In the genomic region with DNA sequence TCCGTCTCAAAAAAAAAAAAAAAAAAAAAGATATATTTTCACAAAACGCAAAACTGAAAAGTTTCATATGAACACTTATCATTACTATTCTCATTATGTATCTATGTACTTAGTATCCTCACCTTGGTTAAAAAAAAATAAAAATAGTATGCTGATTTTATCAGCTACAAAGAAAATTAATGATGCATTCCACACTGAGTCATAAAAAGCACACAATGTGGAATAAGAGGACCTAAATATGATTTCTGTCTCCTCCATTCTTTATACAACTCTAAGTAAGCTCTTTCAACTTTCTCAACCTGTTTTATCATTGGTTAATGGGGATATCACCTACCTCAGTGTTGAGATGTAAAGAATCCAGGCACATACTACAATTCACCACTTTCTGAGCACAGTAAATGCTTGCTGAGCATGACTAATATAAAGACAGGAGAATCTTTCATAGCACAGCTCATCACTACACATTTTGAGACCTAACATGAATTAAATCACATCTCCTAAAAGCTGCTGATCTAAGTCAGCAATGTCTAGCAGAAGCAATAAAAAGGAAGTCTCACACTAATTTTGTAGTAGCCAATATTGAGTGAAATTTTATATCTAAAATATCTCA, we compare ENCODE assay signal across 8 cellular contexts. TPM values are rescaled to one million over a fixed set of nuclear protein-coding genes. Genes with fewer than 3 reads are reported as not detected.
DNase-seq lines count a peak whose midpoint lies in the region; ATAC-seq, FAIRE-seq and TF ChIP-seq lines count a peak whose summit lies in the region.

No MANE protein-coding gene starts in this region.

- H3K9ac ChIP-seq in GM12878 (ENCODE audit: control insufficient read depth, insufficient read depth, low read length): no peak overlapping the region

- H3K4me3 ChIP-seq in GM12878 (peak overlapping the region; percentile 96), uterus (no peak overlapping the region)

- in situ Hi-C loops in GM12878 (cut with MboI): no loop called here

- H3K79me2 ChIP-seq in GM12878 (ENCODE audit: control insufficient read depth, insufficient read depth, low read length): peaks cover 40% of the 10 kb centered on the region

- no peak for FAIRE-seq in GM12878 (lab: Jason Lieb, UNC)

- no peak for TF ChIP-seq RAD21 in GM12878 (IDR thresholded peaks at IDR 0.05; ENCODE audit: insufficient read depth, low read depth, low read length)

- RAD21 ChIA-PET in GM12878 (lab: Charles Lee; ENCODE audit: unreplicated experiment): interaction anchor here (0.7 to 2.5 kb wide), 5 partner anchors 9 to 1015 kb away, joined by 3 to 13 read pairs (median 4); no protein-coding TSS in a partner anchor

- SMC1A ChIA-PET in GM12878 (lab: Charles Lee; ENCODE audit: uncharacterized antibody, unreplicated experiment): interaction anchor here (0.6 to 2.7 kb wide), 14 partner anchors 9 to 418 kb away, joined by 3 to 18 read pairs (median 4); no protein-coding TSS in a partner anchor

- H3K27ac ChIP-seq in GM12878 (ENCODE audit: control insufficient read depth, insufficient read depth) (no peak overlapping the region), uterus (no peak overlapping the region)

- BruUV-seq in GM12878 (replicated peaks; lab: Mats Ljungman, UMichigan): no TSS peak

- peak; percentile 9 for ATAC-seq in GM12878
- ATAC-seq in HG03039 (IDR thresholded peaks at IDR 0.05; ENCODE audit: unreplicated experiment): no peak
- ATAC-seq in HG03571 (IDR thresholded peaks at IDR 0.05; ENCODE audit: unreplicated experiment): no peak

- peaks cover 9% of the 10 kb centered on the region for H3K27me3 Mint-ChIP-seq in nephron progenitor cell (ENCODE audit: low read depth, poor library complexity)

- peaks cover 0 to 4% of the 10 kb centered on the region in 2 experiments; a peak in 1 of 4 replicates for H3K27me3 ChIP-seq in GM12878 (replicated peaks in 1 of 2; ENCODE audit: control insufficient read depth in 2 of 2, insufficient read depth in 2 of 2, low read length in 1 of 2)
- H3K27me3 ChIP-seq in uterus: no peaks in the 10 kb centered on the region

- CTCF ChIA-PET in GM12878 (lab: Yijun Ruan, JAX): interaction anchor here (0.6 to 3.0 kb wide), 11 partner anchors 10 to 728 kb away, joined by 3 to 28 read pairs (median 4); no protein-coding TSS in a partner anchor

- H3K36me3 Mint-ChIP-seq in nephron progenitor cell (ENCODE audit: low read depth): peaks cover 5% of the 10 kb centered on the region

- POLR2A ChIA-PET in GM12878 (lab: Charles Lee): interaction anchor here (0.7 to 1.4 kb wide), 4 partner anchors 54 to 168 kb away, joined by 3 to 4 read pairs (median 4); no protein-coding TSS in a partner anchor

- H3K4me1 Mint-ChIP-seq in nephron progenitor cell: peaks cover 50% of the 10 kb centered on the region

- peak overlapping the region; percentile 65 for H3K4me2 ChIP-seq in GM12878 (ENCODE audit: control insufficient read depth, insufficient read depth)

- DNase-seq in ELR (ENCODE audit: low read depth): peak; percentile 56
- DNase-seq in HS-5 (ENCODE audit: low read depth): peak; percentile 13
- DNase-seq in GM12878 (ENCODE audit: low read depth, low spot score): no peak
- DNase-seq in nephron progenitor cell: no peak
- no peak for DNase-seq in stimulated activated CD4-positive, alpha-beta T cell treated with anti-CD3 and anti-CD28 coated beads, Interleukin-2, amount 100 ng/mL, for 48 hours
- no peak for DNase-seq in uterus

- 77% methylated on average over 1 of the region's 2 CpGs for WGBS in GM12878 (ENCODE audit: insufficient coverage, insufficient replicate concordance, low lambda C conversion rate, missing lambda C conversion rate)

- intact Hi-C loops in GM12878 (cut with micrococcal nuclease; ENCODE audit: unreplicated experiment) (no loop called here), uterus (cut with DNase I; ENCODE audit: low total_unique reads) (no loop called here)

- H3K9me3 Mint-ChIP-seq in nephron progenitor cell: no peaks in the 10 kb centered on the region

- H3K36me3 ChIP-seq in GM12878 (ENCODE audit: control insufficient read depth in 2 of 2, insufficient read depth in 2 of 2, low read length in 1 of 2) (no peaks in the 10 kb centered on the region), uterus (no peaks in the 10 kb centered on the region)

- TF ChIP-seq POLR2A in GM12878 (IDR thresholded peaks at IDR 0.05; ENCODE audit: low read depth, low read length) (no peak), uterus (IDR thresholded peaks at IDR 0.05) (no peak)

- peaks cover 19% of the 10 kb centered on the region for H3K4me1 ChIP-seq in GM12878 (ENCODE audit: control insufficient read depth, insufficient read depth, low read length)
- H3K4me1 ChIP-seq in uterus: no peaks in the 10 kb centered on the region

- H3K27ac Mint-ChIP-seq in nephron progenitor cell: no peak overlapping the region

- no peak for TF ChIP-seq EP300 in GM12878 (IDR thresholded peaks at IDR 0.05; ENCODE audit: borderline replicate concordance in 1 of 2, control insufficient read depth in 1 of 2, low read depth in 2 of 2, low read length in 2 of 2)

- no peaks in the 10 kb centered on the region for H4K20me1 ChIP-seq in GM12878 (ENCODE audit: control insufficient read depth, insufficient read depth)

- TF ChIP-seq CTCF in GM12878 (IDR thresholded peaks at IDR 0.05 in 2 of 3, conservative IDR thresholded peaks at IDR 0.05 in 1 of 3; ENCODE audit: control insufficient read depth in 2 of 3, extremely low read depth in 1 of 3, insufficient read depth in 1 of 3, low read depth in 3 of 3, low read length in 3 of 3) (no peak), nephron progenitor cell (IDR thresholded peaks at IDR 0.05) (no peak), uterus (IDR thresholded peaks at IDR 0.05) (no peak)

- H3K9me3 ChIP-seq in GM12878 (replicated peaks; ENCODE audit: control insufficient read depth, insufficient read depth, low read length) (no peaks in the 10 kb centered on the region; the same call in 2 of the 3 replicates), uterus (no peaks in the 10 kb centered on the region)

- H3K4me3 Mint-ChIP-seq in nephron progenitor cell: peak overlapping the region; percentile 100

- no peak overlapping the region for H2AFZ ChIP-seq in GM12878 (ENCODE audit: control insufficient read depth, low read depth, low read length)

TF ChIP-seq in GM12878, 131 proteins besides CTCF, POLR2A, EP300 and RAD21:
- TF ChIP-seq EGR1 (IDR thresholded peaks at IDR 0.05; ENCODE audit: borderline replicate concordance in 1 of 2, low read depth in 2 of 2, low read length in 2 of 2): no peak
- TF ChIP-seq, protein P1, sequence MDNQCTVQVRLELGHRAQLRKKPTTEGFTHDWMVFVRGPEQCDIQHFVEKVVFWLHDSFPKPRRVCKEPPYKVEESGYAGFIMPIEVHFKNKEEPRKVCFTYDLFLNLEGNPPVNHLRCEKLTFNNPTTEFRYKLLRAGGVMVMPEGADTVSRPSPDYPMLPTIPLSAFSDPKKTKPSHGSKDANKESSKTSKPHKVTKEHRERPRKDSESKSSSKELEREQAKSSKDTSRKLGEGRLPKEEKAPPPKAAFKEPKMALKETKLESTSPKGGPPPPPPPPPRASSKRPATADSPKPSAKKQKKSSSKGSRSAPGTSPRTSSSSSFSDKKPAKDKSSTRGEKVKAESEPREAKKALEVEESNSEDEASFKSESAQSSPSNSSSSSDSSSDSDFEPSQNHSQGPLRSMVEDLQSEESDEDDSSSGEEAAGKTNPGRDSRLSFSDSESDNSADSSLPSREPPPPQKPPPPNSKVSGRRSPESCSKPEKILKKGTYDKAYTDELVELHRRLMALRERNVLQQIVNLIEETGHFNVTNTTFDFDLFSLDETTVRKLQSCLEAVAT (IDR thresholded peaks at IDR 0.05): 0 out of 2 replicates have a peak, but pooled peaks have one; percentile 9
- TF ChIP-seq, protein P2, sequence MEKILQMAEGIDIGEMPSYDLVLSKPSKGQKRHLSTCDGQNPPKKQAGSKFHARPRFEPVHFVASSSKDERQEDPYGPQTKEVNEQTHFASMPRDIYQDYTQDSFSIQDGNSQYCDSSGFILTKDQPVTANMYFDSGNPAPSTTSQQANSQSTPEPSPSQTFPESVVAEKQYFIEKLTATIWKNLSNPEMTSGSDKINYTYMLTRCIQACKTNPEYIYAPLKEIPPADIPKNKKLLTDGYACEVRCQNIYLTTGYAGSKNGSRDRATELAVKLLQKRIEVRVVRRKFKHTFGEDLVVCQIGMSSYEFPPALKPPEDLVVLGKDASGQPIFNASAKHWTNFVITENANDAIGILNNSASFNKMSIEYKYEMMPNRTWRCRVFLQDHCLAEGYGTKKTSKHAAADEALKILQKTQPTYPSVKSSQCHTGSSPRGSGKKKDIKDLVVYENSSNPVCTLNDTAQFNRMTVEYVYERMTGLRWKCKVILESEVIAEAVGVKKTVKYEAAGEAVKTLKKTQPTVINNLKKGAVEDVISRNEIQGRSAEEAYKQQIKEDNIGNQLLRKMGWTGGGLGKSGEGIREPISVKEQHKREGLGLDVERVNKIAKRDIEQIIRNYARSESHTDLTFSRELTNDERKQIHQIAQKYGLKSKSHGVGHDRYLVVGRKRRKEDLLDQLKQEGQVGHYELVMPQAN (conservative IDR thresholded peaks at IDR 0.05): no peak
TF ChIP-seq in GM12878: peak in this region for 1.

RNA-seq across cellular contexts. Expression of a gene that starts 2.7 kb away (rescaled TPM):
- 77.3 and 79.6 TPM in 2 replicates for total RNA-seq in GM12878 (2013; cell fraction: nucleolus; rRNA removed)
- total RNA-seq in GM12878 (2014; rRNA removed) (11.0 and 11.3 TPM in 2 replicates), GM12878 (2014; rRNA removed; fragmentation: Illumina TruSeq; extraction: Trizol) (12.9 and 14.3 TPM in 2 replicates), GM12878 (2021) (10.8 and 14.1 TPM in 2 replicates), uterus (100 to 1,000 TPM in 2 of 4 donors, 10 to 100 TPM in 2; 26.9 to 222 (median 91.2) TPM)
- 2.6 TPM for polyA plus RNA-seq in GM12878 (2011; ENCODE audit: low read depth)
- polyA plus RNA-seq in GM12878 (2011; rRNA removed) (17.1 and 28.8 TPM in 2 replicates), GM12878 (2014; fragmentation: Illumina TruSeq; extraction: Trizol) (8.4 and 11.1 TPM in 2 replicates), GM12878 (2014; fragmentation: Nextera tagmentation; extraction: Ambion mirVana) (1 to 10 TPM; 2.2 to 2.8 TPM), GM12878 (2014; rRNA removed) (7.1 and 12.7 TPM in 2 replicates), GM12878 (2016; fragmentation: Nextera tagmentation; extraction: Ambion mirVana) (10 to 100 TPM; 13.3 to 14.8 TPM)
- 7.5 and 7.9 TPM in 2 replicates for polyA plus RNA-seq in GM12878 (2011; cell fraction: cytosol; rRNA removed)
- 19.5 and 22.5 TPM in 2 replicates for polyA plus RNA-seq in GM12878 (2011; cell fraction: nucleus; rRNA removed)
- 4.5 and 7.9 TPM in 2 replicates for polyA plus RNA-seq in GM12878 (2012)
- polyA minus RNA-seq in GM12878 (2011; rRNA and poly(A)+ RNA removed): 18.1 and 27.3 TPM in 2 replicates
- 5.8 and 7.1 TPM in 2 replicates for polyA minus RNA-seq in GM12878 (2011; cell fraction: cytosol; rRNA and poly(A)+ RNA removed)
- polyA minus RNA-seq in GM12878 (2011; cell fraction: nucleus; rRNA and poly(A)+ RNA removed): 41.1 and 60.9 TPM in 2 replicates

Comparison
In these comparisons a context has a peak if more than half of its experiments do, and no peak if none do; other contexts are left out.
1. DNase-seq: peak in ELR (single experiment) and HS-5 (single experiment); none in GM12878 (single experiment), nephron progenitor cell (single experiment), stimulated activated CD4-positive, alpha-beta T cell treated with anti-CD3 and anti-CD28 coated beads, Interleukin-2, amount 100 ng/mL, for 48 hours (0 of 2) and uterus (0 of 2).